In genomic region chr1:247906504-247907047, GRCh38 we compare ENCODE assay signal across 8 cellular contexts. TPM values are rescaled to one million over a fixed set of nuclear protein-coding genes. Genes with fewer than 3 reads are reported as not detected.
DNase-seq lines count a peak whose midpoint lies in the region; ATAC-seq and TF ChIP-seq lines count a peak whose summit lies in the region.

No MANE protein-coding gene starts in this region.

- H3K27me3 ChIP-seq in left ventricle myocardium inferior (ENCODE audit: low read depth) (no peaks in the 10 kb centered on the region), subcutaneous abdominal adipose tissue (ENCODE audit: control insufficient read depth in 5 of 5, insufficient read depth in 4 of 5, low read length in 5 of 5) (no peaks in the 10 kb centered on the region)

- no peak for ATAC-seq in Right ventricle myocardium inferior
- ATAC-seq in T-helper 17 cell: peak; percentile 50

- TF ChIP-seq POLR2A in lower leg skin (IDR thresholded peaks at IDR 0.05): no peak

- no peaks in the 10 kb centered on the region for H3K27me3 Mint-ChIP-seq in T-helper 17 cell

- H3K4me1 ChIP-seq in left ventricle myocardium inferior: no peaks in the 10 kb centered on the region
- no peaks in the 10 kb centered on the region for H3K4me1 ChIP-seq in subcutaneous abdominal adipose tissue (ENCODE audit: control insufficient read depth in 5 of 5, insufficient read depth in 5 of 5, low read length in 5 of 5)

- no peaks in the 10 kb centered on the region for H3K36me3 ChIP-seq in left ventricle myocardium inferior
- H3K36me3 ChIP-seq in subcutaneous abdominal adipose tissue (ENCODE audit: control insufficient read depth in 5 of 5, insufficient read depth in 5 of 5, low read length in 5 of 5): no peaks in the 10 kb centered on the region

- H3K4me3 Mint-ChIP-seq in T-helper 17 cell: peak overlapping the region; percentile 90

- 41 to 48% methylated on average over 7 of the region's 7 CpGs for WGBS in lower leg skin, 2 donors

- peak overlapping the region in 1 of 5 donors; percentile 33 for H3K9ac ChIP-seq in subcutaneous abdominal adipose tissue (ENCODE audit: low read length in 5 of 5)

- H3K27ac ChIP-seq in left ventricle myocardium inferior (replicated peaks) (no peak overlapping the region), subcutaneous abdominal adipose tissue (ENCODE audit: low read depth, low read length) (no peak overlapping the region)

- H3K4me1 Mint-ChIP-seq in T-helper 17 cell: peaks cover 8% of the 10 kb centered on the region

- peaks cover 10% of the 10 kb centered on the region for H3K9me3 ChIP-seq in left ventricle myocardium inferior (replicated peaks)
- no peaks in the 10 kb centered on the region for H3K9me3 ChIP-seq in T-helper 17 cell (ENCODE audit: control insufficient read depth, low read length, poor library complexity, severe bottlenecking)
- no peaks in the 10 kb centered on the region for H3K9me3 ChIP-seq in subcutaneous abdominal adipose tissue (ENCODE audit: control insufficient read depth in 5 of 5, low read length in 5 of 5)

- TF ChIP-seq CTCF in left ventricle myocardium inferior (IDR thresholded peaks at IDR 0.05; ENCODE audit: borderline replicate concordance): no peak
- no peak for TF ChIP-seq CTCF in fibroblast of the aortic adventitia (IDR thresholded peaks at IDR 0.05; ENCODE audit: insufficient read depth, low read length)
- TF ChIP-seq CTCF in lower leg skin (IDR thresholded peaks at IDR 0.05): no peak

- no peaks in the 10 kb centered on the region for H3K36me3 Mint-ChIP-seq in T-helper 17 cell (ENCODE audit: low read depth)

- peak overlapping the region; percentile 92 for H3K27ac Mint-ChIP-seq in T-helper 17 cell

- intact Hi-C loops in left ventricle myocardium inferior (cut with micrococcal nuclease) (no loop called here), Right ventricle myocardium inferior (cut with DNase I) (no loop called here), lower leg skin (cut with DNase I; ENCODE audit: low total_unique reads) (no loop called here)

- DNase-seq in left ventricle myocardium inferior (no peak), Right ventricle myocardium inferior (ENCODE audit: missing footprints) (no peak), T-helper 17 cell (no peak), fibroblast of the aortic adventitia (ENCODE audit: low read depth) (peak; percentile 10), lower leg skin (ENCODE audit: low spot score in 2 of 2) (no peak), activated gamma-delta T cell (lab: John Stamatoyannopoulos, UW) (no peak), cerebellar nuclear complex (lab: John Stamatoyannopoulos, UW) (no peak)

- H3K4me3 ChIP-seq in left ventricle myocardium inferior: peak overlapping the region; percentile 43
- H3K4me3 ChIP-seq in fibroblast of the aortic adventitia (ENCODE audit: low read depth, low read length): no peak overlapping the region
- H3K4me3 ChIP-seq in subcutaneous abdominal adipose tissue (ENCODE audit: low read depth in 1 of 5, low read length in 5 of 5): peak overlapping the region in 4 of 5 donors; percentile 40 to 54 (median 46)
- H3K4me3 ChIP-seq in lower leg skin (ENCODE audit: low read depth, poor library complexity, severe bottlenecking): no peak overlapping the region

RNA-seq across cellular contexts. Expression of gene OR2W3, which starts 11.2 kb away (rescaled TPM):
- not detected for total RNA-seq in left ventricle myocardium inferior
- not detected for total RNA-seq in Right ventricle myocardium inferior
- total RNA-seq in T-helper 17 cell: 1 to 10 TPM in 1 of 2 donors, under 1 TPM in 1; 0.72 to 6.6 TPM
- not detected in 2 replicates for total RNA-seq in fibroblast of the aortic adventitia (ENCODE audit: low replicate concordance)
- total RNA-seq in lower leg skin: 1 to 10 TPM in 1 of 4 donors, under 1 TPM in 1, not detected in 2; 0.36 to 2.6 TPM

RNA-seq across cellular contexts. Expression of gene OR2T8, which starts 13.5 kb away (rescaled TPM):
- total RNA-seq in left ventricle myocardium inferior (not detected), Right ventricle myocardium inferior (not detected), T-helper 17 cell (under 1 TPM in 1 of 2 donors, not detected in 1; 0.30 TPM), fibroblast of the aortic adventitia (ENCODE audit: low replicate concordance) (not detected in 2 replicates), lower leg skin (1 to 10 TPM in 1 of 4 donors, not detected in 3; 4.3 TPM)

RNA-seq across cellular contexts. Expression of gene OR2AJ1, which starts 18.1 kb away (rescaled TPM):
- total RNA-seq in left ventricle myocardium inferior: not detected
- not detected for total RNA-seq in Right ventricle myocardium inferior
- under 1 TPM in 1 of 2 donors, not detected in 1; 0.15 TPM for total RNA-seq in T-helper 17 cell
- not detected in 2 replicates for total RNA-seq in fibroblast of the aortic adventitia (ENCODE audit: low replicate concordance)
- not detected for total RNA-seq in lower leg skin

RNA-seq across cellular contexts. Expression of gene OR2L8, which starts 42.1 kb away (rescaled TPM):
- total RNA-seq in left ventricle myocardium inferior (not detected), Right ventricle myocardium inferior (not detected), T-helper 17 cell (under 1 TPM; 0.50 to 0.62 TPM), fibroblast of the aortic adventitia (ENCODE audit: low replicate concordance) (not detected in 2 replicates), lower leg skin (not detected)

RNA-seq across cellular contexts. Expression of gene TRIM58, which starts 49.6 kb away (rescaled TPM):
- 0.16 TPM for total RNA-seq in left ventricle myocardium inferior
- 0.27 TPM for total RNA-seq in Right ventricle myocardium inferior
- total RNA-seq in T-helper 17 cell: 10 to 100 TPM in 1 of 2 donors, 1 to 10 TPM in 1; 1.2 to 44.2 TPM
- total RNA-seq in fibroblast of the aortic adventitia (ENCODE audit: low replicate concordance): 0.09 and 3.0 TPM in 2 replicates
- total RNA-seq in lower leg skin: 1 to 10 TPM in 2 of 4 donors, under 1 TPM in 2; 0.29 to 8.6 (median 2.0) TPM

Comparison
In these comparisons a context has a peak if more than half of its experiments do, and no peak if none do; other contexts are left out.
1. H3K4me3 ChIP-seq: peak in left ventricle myocardium inferior (single experiment) and subcutaneous abdominal adipose tissue (4 of 5); none in fibroblast of the aortic adventitia (single experiment) and lower leg skin (single experiment).